ENCODE assay signal across 1 cellular context in genomic region chr11:67492801-67493547, GRCh38.
TF ChIP-seq lines count a peak whose summit lies in the region.

No MANE protein-coding gene starts in this region.

TF ChIP-seq in HEK293, 187 proteins besides CTCF, POLR2A, EP300 and RAD21:
- TF ChIP-seq PRDM10 (tag by site-specific recombination; IDR thresholded peaks at IDR 0.05) (no peak), KLF17 (tag by site-specific recombination; IDR thresholded peaks at IDR 0.05) (no peak), ZNF221 (tag by site-specific recombination; IDR thresholded peaks at IDR 0.05; ENCODE audit: borderline replicate concordance) (no peak), WT1 (tag by site-specific recombination; IDR thresholded peaks at IDR 0.05) (no peak), SP2 (tag by site-specific recombination; IDR thresholded peaks at IDR 0.05) (peak; percentile 34; the same call in 1 of the 2 replicates), ZNF175 (tag by site-specific recombination; IDR thresholded peaks at IDR 0.05) (no peak), ZBTB48 (tag by site-specific recombination; IDR thresholded peaks at IDR 0.05) (no peak), ZNF354C (tag by site-specific recombination; IDR thresholded peaks at IDR 0.05; ENCODE audit: borderline replicate concordance, low read depth) (no peak), ZFP69B (tag by site-specific recombination; IDR thresholded peaks at IDR 0.05) (no peak), ZNF768 (tag by site-specific recombination; IDR thresholded peaks at IDR 0.05) (no peak), ZNF121 (tag by site-specific recombination; IDR thresholded peaks at IDR 0.05) (no peak), ZNF248 (tag by site-specific recombination; IDR thresholded peaks at IDR 0.05) (no peak), PATZ1 (tag by site-specific recombination; IDR thresholded peaks at IDR 0.05) (no peak), ZNF449 (tag by site-specific recombination; IDR thresholded peaks at IDR 0.05) (peak; percentile 85), ZNF513 (tag by site-specific recombination; IDR thresholded peaks at IDR 0.05) (no peak), ZNF660 (tag by site-specific recombination; IDR thresholded peaks at IDR 0.05) (no peak), ZFP41 (tag by site-specific recombination; IDR thresholded peaks at IDR 0.05; ENCODE audit: borderline replicate concordance) (no peak), ZNF280C (tag by site-specific recombination; IDR thresholded peaks at IDR 0.05) (no peak), KLF8 (tag by site-specific recombination; IDR thresholded peaks at IDR 0.05) (0 out of 2 replicates have a peak, but pooled peaks have one; percentile 13), REPIN1 (tag by site-specific recombination; IDR thresholded peaks at IDR 0.05; ENCODE audit: low read depth) (no peak), ZFHX2 (tag by site-specific recombination; conservative IDR thresholded peaks at IDR 0.05) (0 out of 2 replicates have a peak, but pooled peaks have one; percentile 8), ZNF174 (tag by site-specific recombination; IDR thresholded peaks at IDR 0.05) (no peak), ZNF423 (tag by site-specific recombination; IDR thresholded peaks at IDR 0.05) (no peak), ZBTB17 (tag by site-specific recombination; IDR thresholded peaks at IDR 0.05) (no peak), PRDM6 (tag by site-specific recombination; IDR thresholded peaks at IDR 0.05) (no peak), YY2 (tag by site-specific recombination; IDR thresholded peaks at IDR 0.05) (no peak), ZNF146 (tag by site-specific recombination; IDR thresholded peaks at IDR 0.05) (no peak), ZNF514 (tag by site-specific recombination; IDR thresholded peaks at IDR 0.05) (no peak), ZNF580 (tag by site-specific recombination; IDR thresholded peaks at IDR 0.05) (no peak), ZBTB11 (tag by site-specific recombination; conservative IDR thresholded peaks at IDR 0.05; ENCODE audit: low read depth) (no peak), ZNF785 (tag by site-specific recombination; IDR thresholded peaks at IDR 0.05) (no peak), ZNF48 (tag by site-specific recombination; IDR thresholded peaks at IDR 0.05) (no peak), ZNF416 (tag by site-specific recombination; IDR thresholded peaks at IDR 0.05) (no peak), TSHZ1 (tag by site-specific recombination; IDR thresholded peaks at IDR 0.05; ENCODE audit: borderline replicate concordance) (no peak)
TF ChIP-seq in HEK293: peak in this region for 4.
